17 cellular contexts compared by ENCODE assay signal in the genomic region with DNA sequence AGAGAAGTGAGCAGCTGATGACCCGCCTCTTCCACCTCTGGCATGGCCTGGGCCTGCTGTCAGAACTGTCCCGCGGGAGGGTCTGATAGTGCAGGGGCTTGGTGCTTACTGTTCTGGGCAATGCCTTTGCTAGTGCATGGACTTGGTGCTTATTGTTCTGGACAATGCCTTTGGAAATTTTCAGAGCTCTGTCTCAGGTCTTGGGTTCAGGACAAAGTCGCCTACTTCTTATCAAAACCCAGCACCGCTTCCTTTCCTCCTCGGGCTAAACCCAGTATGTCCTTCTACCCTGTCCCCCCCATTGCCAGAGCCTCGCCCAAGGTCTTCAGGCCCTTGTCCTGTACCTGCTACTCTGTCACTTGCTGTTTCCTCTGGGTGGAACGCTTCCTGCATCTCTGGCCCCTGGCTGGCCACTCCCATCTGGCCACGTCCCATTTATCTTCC.
DNase-seq lines count a peak whose midpoint lies in the region; ATAC-seq, FAIRE-seq and TF ChIP-seq lines count a peak whose summit lies in the region.
"Had no signal": no experiment of that assay in that cellular context is flagged by ENCODE, and none has a peak within 500 bp of the region (broad histone marks: within the 10 kb centered on the region; RNA-seq: fewer than 3 reads in every experiment).

No MANE protein-coding gene starts in this region.

- DNase-seq in heart right ventricle (no peak), Right ventricle myocardium superior (no peak), RWPE1 (ENCODE audit: low spot score) (no peak), bronchial epithelial cell (ENCODE audit: low read depth) (no peak), trophoblast cell (no peak), glutamatergic neuron (no peak), body of pancreas (no peak)
- DNase-seq: Calu3; CD8-positive, alpha-beta T cell; HCEC 1CT had no signal

- CTCF ChIA-PET in RWPE1 (lab: Yijun Ruan, JAX): interaction anchor here (0.6 kb wide), 1 partner anchor 28 kb away, joined by 3 read pairs; no protein-coding TSS in a partner anchor

- H3K9me3 ChIP-seq in heart right ventricle (no peaks in the 10 kb centered on the region), trophoblast cell (ENCODE audit: insufficient read depth, low read depth, low read length) (no peaks in the 10 kb centered on the region), body of pancreas (no peaks in the 10 kb centered on the region)
- H3K9me3 ChIP-seq: BLaER1 treated with 17β-estradiol and CSF1 and Interleukin-3, amounts not matched to agents 10 nM and 100 nM had no signal

- peaks cover 21% of the 10 kb centered on the region for H3K4me1 Mint-ChIP-seq in glutamatergic neuron (ENCODE audit: low read depth, unreplicated experiment)
- H3K4me1 Mint-ChIP-seq: B cell had no signal

- H3K4me3 ChIP-seq in heart right ventricle (no peak overlapping the region), bronchial epithelial cell (ENCODE audit: low read depth, low read length) (no peak overlapping the region), trophoblast cell (ENCODE audit: low read depth, low read length) (no peak overlapping the region), body of pancreas (no peak overlapping the region)
- H3K4me3 ChIP-seq: BLaER1 treated with 17β-estradiol and CSF1 and Interleukin-3, amounts not matched to agents 10 nM and 100 nM; GM23338 had no signal

- peak overlapping the region; percentile 97 for H2BK12ac ChIP-seq in trophoblast cell (ENCODE audit: low read length)

- 66 to 70% methylated on average over 9 of the region's 9 CpGs for WGBS in heart right ventricle, 2 donors
- WGBS in trophoblast cell (ENCODE audit: extremely low coverage, insufficient coverage, insufficient read length): no CpG with 5 or more reads among the region's 9 CpGs
- WGBS in body of pancreas, 2 donors: 74 to 80% methylated on average over 9 of the region's 9 CpGs

- H3K36me3 ChIP-seq in heart right ventricle (no peaks in the 10 kb centered on the region), bronchial epithelial cell (ENCODE audit: control insufficient read depth, insufficient read depth, low read length) (no peaks in the 10 kb centered on the region), trophoblast cell (ENCODE audit: control insufficient read depth in 1 of 2, insufficient read depth in 2 of 2, low read length in 2 of 2) (no peaks in the 10 kb centered on the region), body of pancreas (replicated peaks in 1 of 2; ENCODE audit: insufficient read depth in 1 of 2, low read depth in 2 of 2) (no peaks in the 10 kb centered on the region)
- H3K36me3 ChIP-seq: BLaER1 treated with 17β-estradiol and CSF1 and Interleukin-3, amounts not matched to agents 10 nM and 100 nM had no signal

- H3K4ac ChIP-seq in trophoblast cell (ENCODE audit: low read depth, low read length): no peak overlapping the region

- peak overlapping the region; percentile 65 for H2BK120ac ChIP-seq in trophoblast cell (ENCODE audit: insufficient read depth, low read length, poor library complexity)

- peaks cover 0 to 11% (median 0%) of the 10 kb centered on the region in 7 donors for H3K27me3 ChIP-seq in heart right ventricle
- H3K27me3 ChIP-seq in bronchial epithelial cell (ENCODE audit: control insufficient read depth, insufficient read depth, low read length): no peaks in the 10 kb centered on the region
- H3K27me3 ChIP-seq in trophoblast cell (ENCODE audit: insufficient read depth, low read length): no peaks in the 10 kb centered on the region
- H3K27me3 ChIP-seq in body of pancreas: no peaks in the 10 kb centered on the region
- H3K27me3 ChIP-seq: BLaER1 treated with 17β-estradiol and CSF1 and Interleukin-3, amounts not matched to agents 10 nM and 100 nM had no signal

- H3K27ac ChIP-seq in heart right ventricle (peak overlapping the region in 2 of 10 donors; percentile 10 to 15), RWPE1 (peak overlapping the region; percentile 20), trophoblast cell (ENCODE audit: low read depth, low read length) (peak overlapping the region; percentile 5), body of pancreas (no peak overlapping the region)
- H3K27ac ChIP-seq: BLaER1 treated with 17β-estradiol and CSF1 and Interleukin-3, amounts not matched to agents 10 nM and 100 nM had no signal

- H3K4me2 ChIP-seq in trophoblast cell (ENCODE audit: low read length): no peak overlapping the region
- H3K4me2 ChIP-seq: BLaER1 treated with 17β-estradiol and CSF1 and Interleukin-3, amounts not matched to agents 10 nM and 100 nM; GM23338 had no signal

- H3K9ac ChIP-seq in trophoblast cell (ENCODE audit: low read length): no peak overlapping the region
- H3K9ac ChIP-seq: BLaER1 treated with 17β-estradiol and CSF1 and Interleukin-3, amounts not matched to agents 10 nM and 100 nM had no signal

- peak overlapping the region; percentile 46 for H4K91ac ChIP-seq in trophoblast cell (ENCODE audit: low read depth, low read length)

- no peaks in the 10 kb centered on the region for H3K9me3 Mint-ChIP-seq in glutamatergic neuron (ENCODE audit: unreplicated experiment)
- H3K9me3 Mint-ChIP-seq: CD8-positive, alpha-beta T cell; GM23338 had no signal

- no peak overlapping the region for H2AFZ ChIP-seq in trophoblast cell (ENCODE audit: insufficient read depth, low read length, poor library complexity)

- H3K23ac ChIP-seq in trophoblast cell (ENCODE audit: low read length): no peak overlapping the region

- ATAC-seq in heart right ventricle (peak; percentile 20 to 71 (median 46)), Right ventricle myocardium superior (ENCODE audit: poor library complexity) (no peak), body of pancreas (no peak)
- ATAC-seq: CD8-positive, alpha-beta T cell; GM23338 had no signal

- peak overlapping the region; percentile 42 for H3K14ac ChIP-seq in trophoblast cell (ENCODE audit: low read length)

- peak overlapping the region; percentile 54 for H2BK5ac ChIP-seq in trophoblast cell (ENCODE audit: low read depth, low read length, poor library complexity)

- H3K4me1 ChIP-seq in heart right ventricle (peaks cover 0 to 23% (median 0%) of the 10 kb centered on the region in 9 donors), trophoblast cell (ENCODE audit: control insufficient read depth in 1 of 2, insufficient read depth in 2 of 2, low read length in 2 of 2) (peaks cover 15 to 22% of the 10 kb centered on the region in 2 experiments), body of pancreas (no peaks in the 10 kb centered on the region)

- TF ChIP-seq CTCF in heart right ventricle (IDR thresholded peaks at IDR 0.05): no peak
- TF ChIP-seq CTCF in RWPE1 (conservative IDR thresholded peaks at IDR 0.05; ENCODE audit: low read depth): no peak
- TF ChIP-seq CTCF in bronchial epithelial cell (IDR thresholded peaks at IDR 0.05; ENCODE audit: insufficient read depth, low read length, severe bottlenecking): no peak
- no peak for TF ChIP-seq CTCF in glutamatergic neuron (IDR thresholded peaks at IDR 0.05; ENCODE audit: partially characterized antibody, unreplicated experiment)
- TF ChIP-seq CTCF in body of pancreas (IDR thresholded peaks at IDR 0.05): no peak

- H3K18ac ChIP-seq in trophoblast cell (ENCODE audit: low read length): peak overlapping the region; percentile 63

- peaks cover 4% of the 10 kb centered on the region for H3K79me2 ChIP-seq in trophoblast cell (ENCODE audit: control insufficient read depth, insufficient read depth, low read length, poor library complexity)

- H3K4me3 Mint-ChIP-seq in glutamatergic neuron (ENCODE audit: unreplicated experiment): no peak overlapping the region
- H3K4me3 Mint-ChIP-seq: B cell; CD8-positive, alpha-beta T cell; GM23338 had no signal

- H2AK5ac ChIP-seq in trophoblast cell (ENCODE audit: low read length): peak overlapping the region; percentile 73

- H4K12ac ChIP-seq in trophoblast cell (ENCODE audit: low read depth, low read length): no peak overlapping the region

- intact Hi-C loops in heart right ventricle (cut with DNase I): no loop called here
- intact Hi-C loops in Right ventricle myocardium superior (cut with DNase I): no loop called here
- intact Hi-C loops in body of pancreas (cut with DNase I): no loop called here

- peak; percentile 52 for FAIRE-seq in bronchial epithelial cell (lab: Jason Lieb, UNC)
- FAIRE-seq: G401.6, GM12891, GM18507, H54 had no signal

- H3K79me1 ChIP-seq in trophoblast cell (ENCODE audit: low read length): peaks cover 38% of the 10 kb centered on the region

- H3K27me3 Mint-ChIP-seq in glutamatergic neuron (ENCODE audit: unreplicated experiment): no peaks in the 10 kb centered on the region

- TF ChIP-seq POLR2A in body of pancreas (IDR thresholded peaks at IDR 0.05): no peak

- peaks cover 8% of the 10 kb centered on the region for H3K36me3 Mint-ChIP-seq in glutamatergic neuron (ENCODE audit: unreplicated experiment)
- H3K36me3 Mint-ChIP-seq: CD8-positive, alpha-beta T cell had no signal

- POLR2A ChIA-PET in RWPE1 (lab: Yijun Ruan, JAX; ENCODE audit: low non-redundant PET): no interaction called here

- peak overlapping the region; percentile 41 for H4K8ac ChIP-seq in trophoblast cell (ENCODE audit: low read depth, low read length)

- H3K27ac Mint-ChIP-seq in glutamatergic neuron (ENCODE audit: unreplicated experiment): no peak overlapping the region
- H3K27ac Mint-ChIP-seq: B cell; CD8-positive, alpha-beta T cell; GM23338 had no signal

Comparison
In these comparisons a context has a peak if more than half of its experiments do, and no peak if none do; other contexts are left out.
1. ATAC-seq: peak in heart right ventricle (8 of 8); none in Right ventricle myocardium superior (single experiment) and body of pancreas (single experiment).
2. H3K27ac ChIP-seq: peak in RWPE1 (single experiment) and trophoblast cell (single experiment); none in body of pancreas (0 of 4).